In the genomic region with DNA sequence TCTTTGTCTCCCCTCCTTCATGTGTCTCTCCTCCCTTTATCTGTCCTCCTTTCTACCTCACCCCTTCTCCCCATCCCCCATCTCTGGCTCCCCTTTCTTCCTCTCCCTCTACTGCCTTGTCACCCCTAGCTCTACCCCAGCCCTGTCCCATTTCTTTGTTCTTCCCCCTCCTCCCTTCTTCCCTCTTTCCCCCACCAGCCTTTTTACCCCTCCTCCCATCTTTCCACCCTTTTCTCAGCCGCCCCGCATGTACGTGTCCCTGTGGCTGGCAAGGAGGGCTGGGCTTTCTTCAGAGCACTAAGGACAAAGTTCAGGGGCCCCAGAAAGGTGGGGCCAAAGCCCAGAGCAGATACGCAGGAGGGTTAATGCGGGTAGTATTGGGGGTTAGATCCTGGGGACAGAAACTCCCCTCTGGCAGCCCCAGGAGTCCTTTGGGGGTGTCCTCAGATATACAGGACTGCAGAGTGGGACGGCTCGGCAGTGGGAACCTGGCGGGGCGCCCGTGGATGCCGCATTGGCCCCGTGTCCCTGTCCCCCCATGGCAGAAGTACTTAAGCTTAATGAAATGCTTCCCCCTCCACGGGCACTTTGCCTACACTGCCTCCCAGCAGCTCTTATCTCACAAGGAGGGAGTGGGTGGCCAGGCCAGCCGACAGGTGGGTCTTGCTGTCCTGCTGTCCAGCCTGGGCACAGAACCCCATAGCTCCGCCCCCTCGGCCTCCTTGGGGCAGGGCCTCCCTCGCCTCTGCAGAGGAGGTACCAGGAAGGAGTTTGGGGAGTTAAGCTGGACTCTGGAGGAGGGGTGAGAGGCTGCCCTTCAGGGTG, we compare ENCODE assay signal across 9 cellular contexts. TPM values are rescaled to one million over a fixed set of nuclear protein-coding genes. Genes with fewer than 3 reads are reported as not detected.
DNase-seq lines count a peak whose midpoint lies in the region; ATAC-seq, FAIRE-seq and TF ChIP-seq lines count a peak whose summit lies in the region.
"Had no signal": no experiment of that assay in that cellular context is flagged by ENCODE, and none has a peak within 500 bp of the region (broad histone marks: within the 10 kb centered on the region; RNA-seq: fewer than 3 reads in every experiment).

No MANE protein-coding gene starts in this region.

- H3K27me3 Mint-ChIP-seq in WTC11 (ENCODE audit: low read depth) = no peaks in the 10 kb centered on the region

- peaks cover 80 to 85% of the 10 kb centered on the region in 2 donors for H3K4me1 ChIP-seq in kidney (ENCODE audit: control insufficient read depth in 1 of 2, insufficient read depth in 1 of 2, low read depth in 1 of 2, low read length in 2 of 2)
- H3K4me1 ChIP-seq in smooth muscle cell (ENCODE audit: low read depth) = peaks cover 54% of the 10 kb centered on the region

- H3K27ac Mint-ChIP-seq in WTC11 = no peak overlapping the region

- ATAC-seq in WTC11 = no peak

- no peak overlapping the region for H3K4me3 ChIP-seq in HL-60 (replicated peaks; ENCODE audit: insufficient read depth, low read length)
- peak overlapping the region; percentile 22 to 33 for H3K4me3 ChIP-seq in kidney (ENCODE audit: low read length in 2 of 2)
- H3K4me3 ChIP-seq in smooth muscle cell = peak overlapping the region; percentile 16

- H3K9me3 ChIP-seq in kidney (ENCODE audit: control insufficient read depth in 1 of 2, low read length in 2 of 2) = no peaks in the 10 kb centered on the region
- H3K9me3 ChIP-seq in smooth muscle cell (replicated peaks; ENCODE audit: low read depth) = no peaks in the 10 kb centered on the region

- peaks cover 20% of the 10 kb centered on the region for H3K79me2 ChIP-seq in smooth muscle cell (ENCODE audit: low read depth)

- H3K27me3 ChIP-seq in HL-60 (ENCODE audit: insufficient read depth, poor library complexity, severe bottlenecking) (no peaks in the 10 kb centered on the region), smooth muscle cell (ENCODE audit: low read depth) (no peaks in the 10 kb centered on the region)

- H3K9ac ChIP-seq in kidney (ENCODE audit: low read length in 2 of 2) = peak overlapping the region; percentile 41 to 80
- H3K9ac ChIP-seq in smooth muscle cell (ENCODE audit: low read depth) = no peak overlapping the region

- H3K9me3 Mint-ChIP-seq in WTC11 = no peaks in the 10 kb centered on the region

- DNase-seq in HL-60 (ENCODE audit: low read depth in 1 of 2, low spot score in 1 of 2) (peak in 1 of 2 experiments; percentile 63), WTC11 (ENCODE audit: low spot score) (no peak), kidney (peak; percentile 94), smooth muscle cell (lab: John Stamatoyannopoulos, UW; ENCODE audit: unreplicated experiment) (no peak), T-helper 2 cell (no peak), cerebellum (ENCODE audit: low spot score) (no peak), hepatic stellate cell (ENCODE audit: low spot score) (no peak)
- DNase-seq in activated CD4-positive, alpha-beta T cell treated with anti-CD3 and anti-CD28 coated beads for 4 hours = no peak

- peak overlapping the region; percentile 88 for H3K27ac ChIP-seq in HL-60 (replicated peaks)
- H3K27ac ChIP-seq in kidney (ENCODE audit: low read depth in 2 of 2, low read length in 2 of 2) = peak overlapping the region; percentile 92 to 97
- no peak overlapping the region for H3K27ac ChIP-seq in smooth muscle cell (ENCODE audit: low read depth)
- H3K27ac ChIP-seq: epithelial cell of prostate had no signal

- CTCF ChIA-PET in WTC11 (lab: Charles Lee) = interaction anchor here (1.0 to 4.3 kb wide), 10 partner anchors 8 to 43 kb away, joined by 3 to 33 read pairs (median 8); a partner anchor contains a TSS

- intact Hi-C loops in kidney (cut with DNase I) = loop anchor here (5.0 kb wide), 1 partner anchor 41 kb away; no protein-coding TSS in a partner anchor

- POLR2A ChIA-PET in WTC11 (lab: Charles Lee) = interaction anchor here (0.7 kb wide), 1 partner anchor 9 kb away, joined by 4 read pairs; no protein-coding TSS in a partner anchor

- peaks cover 76% of the 10 kb centered on the region for H3K4me1 Mint-ChIP-seq in WTC11

- H3K36me3 ChIP-seq in kidney (ENCODE audit: control insufficient read depth in 1 of 2, insufficient read depth in 2 of 2, low read length in 2 of 2) = no peaks in the 10 kb centered on the region
- H3K36me3 ChIP-seq in smooth muscle cell (ENCODE audit: low read depth) = no peaks in the 10 kb centered on the region

- 72% methylated on average over 17 of the region's 17 CpGs for WGBS in smooth muscle cell (ENCODE audit: low lambda C conversion rate)

- no peak for FAIRE-seq in kidney (lab: Jason Lieb, UNC)

- H2AFZ ChIP-seq in smooth muscle cell (ENCODE audit: low read depth) = no peak overlapping the region

- peak overlapping the region; percentile 57 for H3K4me2 ChIP-seq in smooth muscle cell

- TF ChIP-seq CTCF in HL-60 (IDR thresholded peaks at IDR 0.05; ENCODE audit: insufficient read depth, low read length) = no peak
- no peak for TF ChIP-seq CTCF in WTC11 (IDR thresholded peaks at IDR 0.05)
- no peak for TF ChIP-seq CTCF in kidney (IDR thresholded peaks at IDR 0.05; ENCODE audit: borderline replicate concordance, extremely low read depth, insufficient read depth)
- TF ChIP-seq CTCF in smooth muscle cell (IDR thresholded peaks at IDR 0.05; ENCODE audit: borderline replicate concordance, insufficient read depth, poor library complexity, severe bottlenecking) = no peak

- peaks cover 48% of the 10 kb centered on the region for H4K20me1 ChIP-seq in smooth muscle cell (ENCODE audit: low read depth)

- H3K4me3 Mint-ChIP-seq in WTC11 = no peak overlapping the region

- no peaks in the 10 kb centered on the region for H3K36me3 Mint-ChIP-seq in WTC11

- H3F3A ChIP-seq in smooth muscle cell (ENCODE audit: low read depth) = peaks cover 7% of the 10 kb centered on the region

TF ChIP-seq in WTC11, 78 proteins besides CTCF, POLR2A, EP300 and RAD21 (continues in another document):
- TF ChIP-seq, protein P1, sequence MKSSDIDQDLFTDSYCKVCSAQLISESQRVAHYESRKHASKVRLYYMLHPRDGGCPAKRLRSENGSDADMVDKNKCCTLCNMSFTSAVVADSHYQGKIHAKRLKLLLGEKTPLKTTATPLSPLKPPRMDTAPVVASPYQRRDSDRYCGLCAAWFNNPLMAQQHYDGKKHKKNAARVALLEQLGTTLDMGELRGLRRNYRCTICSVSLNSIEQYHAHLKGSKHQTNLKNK (CRISPR knock-in tag; IDR thresholded peaks at IDR 0.05) = no peak
- TF ChIP-seq MYBL2 (CRISPR knock-in tag; IDR thresholded peaks at IDR 0.05) (no peak), ZNF121 (CRISPR knock-in tag; IDR thresholded peaks at IDR 0.05) (peak; percentile 62; the same call in 1 of the 2 replicates)
- TF ChIP-seq, protein P2, sequence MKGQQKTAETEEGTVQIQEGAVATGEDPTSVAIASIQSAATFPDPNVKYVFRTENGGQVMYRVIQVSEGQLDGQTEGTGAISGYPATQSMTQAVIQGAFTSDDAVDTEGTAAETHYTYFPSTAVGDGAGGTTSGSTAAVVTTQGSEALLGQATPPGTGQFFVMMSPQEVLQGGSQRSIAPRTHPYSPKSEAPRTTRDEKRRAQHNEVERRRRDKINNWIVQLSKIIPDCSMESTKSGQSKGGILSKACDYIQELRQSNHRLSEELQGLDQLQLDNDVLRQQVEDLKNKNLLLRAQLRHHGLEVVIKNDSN (CRISPR knock-in tag; IDR thresholded peaks at IDR 0.05) = no peak
- TF ChIP-seq, protein P3, sequence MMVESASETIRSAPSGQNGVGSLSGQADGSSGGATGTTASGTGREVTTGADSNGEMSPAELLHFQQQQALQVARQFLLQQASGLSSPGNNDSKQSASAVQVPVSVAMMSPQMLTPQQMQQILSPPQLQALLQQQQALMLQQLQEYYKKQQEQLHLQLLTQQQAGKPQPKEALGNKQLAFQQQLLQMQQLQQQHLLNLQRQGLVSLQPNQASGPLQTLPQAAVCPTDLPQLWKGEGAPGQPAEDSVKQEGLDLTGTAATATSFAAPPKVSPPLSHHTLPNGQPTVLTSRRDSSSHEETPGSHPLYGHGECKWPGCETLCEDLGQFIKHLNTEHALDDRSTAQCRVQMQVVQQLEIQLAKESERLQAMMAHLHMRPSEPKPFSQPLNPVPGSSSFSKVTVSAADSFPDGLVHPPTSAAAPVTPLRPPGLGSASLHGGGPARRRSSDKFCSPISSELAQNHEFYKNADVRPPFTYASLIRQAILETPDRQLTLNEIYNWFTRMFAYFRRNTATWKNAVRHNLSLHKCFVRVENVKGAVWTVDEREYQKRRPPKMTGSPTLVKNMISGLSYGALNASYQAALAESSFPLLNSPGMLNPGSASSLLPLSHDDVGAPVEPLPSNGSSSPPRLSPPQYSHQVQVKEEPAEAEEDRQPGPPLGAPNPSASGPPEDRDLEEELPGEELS (CRISPR knock-in tag; IDR thresholded peaks at IDR 0.05) = no peak
- TF ChIP-seq, protein P4, sequence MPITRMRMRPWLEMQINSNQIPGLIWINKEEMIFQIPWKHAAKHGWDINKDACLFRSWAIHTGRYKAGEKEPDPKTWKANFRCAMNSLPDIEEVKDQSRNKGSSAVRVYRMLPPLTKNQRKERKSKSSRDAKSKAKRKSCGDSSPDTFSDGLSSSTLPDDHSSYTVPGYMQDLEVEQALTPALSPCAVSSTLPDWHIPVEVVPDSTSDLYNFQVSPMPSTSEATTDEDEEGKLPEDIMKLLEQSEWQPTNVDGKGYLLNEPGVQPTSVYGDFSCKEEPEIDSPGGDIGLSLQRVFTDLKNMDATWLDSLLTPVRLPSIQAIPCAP (CRISPR knock-in tag; IDR thresholded peaks at IDR 0.05) = no peak

RNA-seq across cellular contexts. Expression of a gene that starts 8.3 kb away (rescaled TPM):
- total RNA-seq in WTC11 (2021) (11.9 to 15.9 TPM (median 12.0 TPM) in 3 replicates), kidney (63.9 TPM), smooth muscle cell (15.6 and 25.4 TPM in 2 replicates), cerebellum (69.7 TPM)
- polyA plus RNA-seq in kidney (ENCODE audit: insufficient read depth, low read depth, low replicate concordance) (40.8 TPM), smooth muscle cell (17.6 and 21.2 TPM in 2 replicates)

RNA-seq across cellular contexts. Expression of a gene that starts 16.9 kb away (rescaled TPM):
- 95.5 to 107 TPM (median 103 TPM) in 3 replicates for total RNA-seq in WTC11 (2021)
- 66.3 TPM for total RNA-seq in kidney
- 53.7 TPM for polyA plus RNA-seq in kidney (ENCODE audit: insufficient read depth, low read depth, low replicate concordance)
- total RNA-seq in smooth muscle cell = 68.2 and 76.9 TPM in 2 replicates
- 74.9 and 77.2 TPM in 2 replicates for polyA plus RNA-seq in smooth muscle cell
- 75.9 TPM for total RNA-seq in cerebellum

RNA-seq across cellular contexts. Expression of a gene that starts 29.3 kb away (rescaled TPM):
- total RNA-seq in WTC11 (2021) = 5.6 to 7.6 TPM (median 6.2 TPM) in 3 replicates
- total RNA-seq in kidney = 30.8 TPM
- 7.1 TPM for polyA plus RNA-seq in kidney (ENCODE audit: insufficient read depth, low read depth, low replicate concordance)
- 6.0 and 12.5 TPM in 2 replicates for total RNA-seq in smooth muscle cell
- 18.4 and 19.5 TPM in 2 replicates for polyA plus RNA-seq in smooth muscle cell
- 0.54 TPM for total RNA-seq in cerebellum

RNA-seq across cellular contexts. Expression of a gene that starts 50.7 kb away (rescaled TPM):
- total RNA-seq in WTC11 (2021) (69.2 to 78.1 TPM (median 73.7 TPM) in 3 replicates), kidney (75.4 TPM), smooth muscle cell (74.9 and 79.0 TPM in 2 replicates), cerebellum (84.8 TPM)
- polyA plus RNA-seq in kidney (ENCODE audit: insufficient read depth, low read depth, low replicate concordance) (34.9 TPM), smooth muscle cell (24.6 and 26.0 TPM in 2 replicates)

RNA-seq across cellular contexts. Expression of a gene that starts 55.9 kb away (rescaled TPM):
- not detected in 3 replicates for total RNA-seq in WTC11 (2021)
- total RNA-seq in kidney = not detected
- polyA plus RNA-seq in kidney (ENCODE audit: insufficient read depth, low read depth, low replicate concordance) = not detected
- total RNA-seq in smooth muscle cell = not detected in 2 replicates
- polyA plus RNA-seq in smooth muscle cell = 0.80 TPM in 1 of 2 replicates, not detected in the other
- 0.27 TPM for total RNA-seq in cerebellum
